8 cellular contexts compared by ENCODE assay signal in the genomic region with DNA sequence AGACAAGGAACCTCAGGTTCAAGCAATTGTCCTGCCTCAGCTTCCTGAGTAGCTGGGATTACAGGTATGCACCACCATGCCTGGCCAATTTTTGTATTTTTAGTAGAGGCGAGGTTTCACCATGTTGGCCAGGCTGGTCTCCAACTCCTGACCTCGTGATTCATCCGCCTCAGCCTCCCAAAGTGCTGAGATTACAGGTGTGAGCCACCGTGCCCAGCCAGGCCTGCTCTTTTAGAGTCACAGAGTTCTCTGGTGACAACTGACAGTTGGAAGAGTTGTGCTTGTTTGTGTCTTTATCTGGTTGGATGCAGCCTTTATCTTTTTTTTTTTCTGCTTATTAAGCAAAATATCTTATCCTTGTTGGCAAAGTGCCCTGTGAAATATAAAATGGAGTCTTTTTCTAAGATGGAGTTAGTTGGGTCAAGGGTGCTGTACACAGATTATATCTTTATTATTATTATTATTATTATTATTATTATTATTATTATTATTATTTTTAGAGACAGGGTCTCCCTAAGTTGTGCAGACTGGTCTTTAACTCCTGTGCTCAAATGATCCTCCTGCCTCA.
DNase-seq lines count a peak whose midpoint lies in the region; ATAC-seq, FAIRE-seq and TF ChIP-seq lines count a peak whose summit lies in the region.
"Not testable (repeated sequence)": the region's sequence is repeated elsewhere in the genome, so short reads cannot be mapped to it uniquely, and the experiment has no call there.

No MANE protein-coding gene starts in this region.

- peak overlapping the region; percentile 79 for H3K4ac ChIP-seq in IMR-90 (ENCODE audit: low read depth, low read length)
- not testable (repeated sequence) for H3K4ac ChIP-seq in H1 (replicated peaks; ENCODE audit: insufficient read length, low read depth, low read length)

- not testable (repeated sequence) for BruUV-seq in IMR-90 (replicated peaks; lab: Mats Ljungman, UMichigan); Panc1 (replicated peaks; lab: Mats Ljungman, UMichigan)

- ATAC-seq in IMR-90 (ENCODE audit: low read depth); Panc1; WTC11; natural killer cell; stimulated activated effector memory CD8-positive, alpha-beta T cell treated with anti-CD3 and anti-CD28 coated beads, Interleukin-12 subunit alpha, Interleukin-12 subunit beta, amount 100 ng/mL, for 72 hours: not testable (repeated sequence)

- not testable (repeated sequence) for TF ChIP-seq EP300 in H1 (IDR thresholded peaks at IDR 0.05; ENCODE audit: borderline replicate concordance in 1 of 2, low read depth in 2 of 2, low read length in 2 of 2)

- not testable (repeated sequence) for DNase-seq in IMR-90; Panc1 (ENCODE audit: low read depth, low spot score); WTC11 (ENCODE audit: low spot score); H1 (ENCODE audit: low read depth in 1 of 2, low spot score in 2 of 2); left ventricle myocardium inferior; natural killer cell; stimulated activated effector memory CD8-positive, alpha-beta T cell treated with anti-CD3 and anti-CD28 coated beads, Interleukin-12 subunit alpha, Interleukin-12 subunit beta, amount 100 ng/mL, for 72 hours (ENCODE audit: low spot score in 2 of 2)

- peak overlapping the region; percentile 53; the same call in 2 of the 3 replicates for H2BK15ac ChIP-seq in IMR-90 (ENCODE audit: low read depth, low read length)
- H2BK15ac ChIP-seq in H1 (ENCODE audit: low read length), result not testable (repeated sequence)

- H3K4me3 Mint-ChIP-seq in WTC11; natural killer cell; stimulated activated effector memory CD8-positive, alpha-beta T cell treated with anti-CD3 and anti-CD28 coated beads, Interleukin-12 subunit alpha, Interleukin-12 subunit beta, amount 100 ng/mL, for 72 hours: not testable (repeated sequence)

- peak overlapping the region; percentile 65; the same call in 1 of the 2 replicates for H4K5ac ChIP-seq in IMR-90 (ENCODE audit: low read depth, low read length)
- not testable (repeated sequence) for H4K5ac ChIP-seq in H1 (ENCODE audit: insufficient read length, low read depth, low read length)

- not testable (repeated sequence) for H3K4me3 ChIP-seq in BLaER1; IMR-90 (ENCODE audit: insufficient read depth, low read depth, low read length); Panc1 (ENCODE audit: low read depth in 2 of 2, low read length in 2 of 2); H1 (ENCODE audit: extremely low read depth in 1 of 4, insufficient read depth in 2 of 4, low read depth in 3 of 4, low read length in 4 of 4); left ventricle myocardium inferior

- peaks cover 13% of the 10 kb centered on the region for H3K9me1 ChIP-seq in IMR-90 (ENCODE audit: insufficient read depth, low read length)

- H2BK5ac ChIP-seq in IMR-90 (ENCODE audit: low read depth, low read length, poor library complexity, severe bottlenecking), result peak overlapping the region; percentile 6
- not testable (repeated sequence) for H2BK5ac ChIP-seq in H1 (ENCODE audit: low read depth, low read length)

- H4K91ac ChIP-seq in IMR-90 (ENCODE audit: insufficient read depth, low read depth, low read length), result peak overlapping the region; percentile 57
- not testable (repeated sequence) for H4K91ac ChIP-seq in H1 (replicated peaks; ENCODE audit: insufficient read length, low read length)

- dilution Hi-C loops in IMR-90 (cut with HindIII; ENCODE audit: low sequenced_read_pairs, unreplicated experiment), result loop anchor here (25.0 kb wide), 1 partner anchor 89 kb away; a partner anchor contains a TSS

- CTCF ChIA-PET in IMR-90 (lab: Yijun Ruan, JAX), result interaction anchor here (4.3 kb wide), 1 partner anchor 97 kb away, joined by 37 read pairs; no protein-coding TSS in a partner anchor
- CTCF ChIA-PET in Panc1 (lab: Charles Lee), result interaction anchor here (0.6 to 0.9 kb wide), 2 partner anchors 19 to 97 kb away, joined by 3 read pairs; no protein-coding TSS in a partner anchor
- CTCF ChIA-PET in WTC11 (lab: Charles Lee), result interaction anchor here (0.8 to 10.8 kb wide), 2 partner anchors 14 to 93 kb away, joined by 5 to 226 read pairs; no protein-coding TSS in a partner anchor
- CTCF ChIA-PET in H1 (lab: Charles Lee; ENCODE audit: partially characterized antibody), result interaction anchor here (0.6 to 5.5 kb wide), 12 partner anchors 8 to 123 kb away, joined by 3 to 94 read pairs (median 6); no protein-coding TSS in a partner anchor

- H4K20me1 ChIP-seq in BLaER1; IMR-90 (ENCODE audit: insufficient read depth, low read length); H1 (replicated peaks in 1 of 2; ENCODE audit: control insufficient read depth in 1 of 2, insufficient read depth in 2 of 2, low read length in 2 of 2): not testable (repeated sequence)

- POLR2A ChIA-PET in IMR-90 (lab: Charles Lee; ENCODE audit: unreplicated experiment), result not testable (repeated sequence)
- POLR2A ChIA-PET in Panc1 (lab: Charles Lee), result interaction anchor here (0.6 kb wide), 1 partner anchor 147 kb away, joined by 3 read pairs; no protein-coding TSS in a partner anchor
- POLR2A ChIA-PET in WTC11 (lab: Charles Lee), result interaction anchor here (0.7 to 0.9 kb wide), 2 partner anchors 89 to 96 kb away, joined by 3 to 4 read pairs; a partner anchor contains a TSS
- POLR2A ChIA-PET in H1 (lab: Charles Lee; ENCODE audit: partially characterized antibody), result interaction anchor here (1.3 to 16.3 kb wide), 4 partner anchors 11 to 99 kb away, joined by 3 to 607 read pairs (median 75); a partner anchor contains a TSS

- TF ChIP-seq CTCF in IMR-90 (conservative IDR thresholded peaks at IDR 0.05; ENCODE audit: low read depth, low read length); Panc1 (IDR thresholded peaks at IDR 0.05); WTC11 (IDR thresholded peaks at IDR 0.05); H1 (IDR thresholded peaks at IDR 0.05; ENCODE audit: control extremely low read depth in 1 of 3, insufficient read depth in 1 of 3, low read depth in 1 of 3, low read length in 3 of 3); left ventricle myocardium inferior (IDR thresholded peaks at IDR 0.05; ENCODE audit: borderline replicate concordance); natural killer cell (IDR thresholded peaks at IDR 0.05): not testable (repeated sequence)

- peak overlapping the region; percentile 72; the same call in 1 of the 2 replicates for H2BK20ac ChIP-seq in IMR-90 (ENCODE audit: low read depth, low read length)
- H2BK20ac ChIP-seq in H1 (ENCODE audit: low read length), result not testable (repeated sequence)

- H4K8ac ChIP-seq in IMR-90 (ENCODE audit: low read depth in 2 of 2, low read length in 2 of 2), result peak overlapping the region in 1 of 2 experiments; percentile 57; a peak in 2 of 4 replicates
- H4K8ac ChIP-seq in H1 (ENCODE audit: extremely low read depth, insufficient read depth, low read length), result not testable (repeated sequence)

- H3K79me2 ChIP-seq in H1 (ENCODE audit: control insufficient read depth in 1 of 2, insufficient read depth in 2 of 2, low read length in 2 of 2), result not testable (repeated sequence)

- H3K27me3 ChIP-seq in BLaER1; IMR-90 (ENCODE audit: control insufficient read depth, insufficient read depth, low read length); Panc1 (ENCODE audit: control insufficient read depth, insufficient read depth, low read length); H1 (replicated peaks in 1 of 4; ENCODE audit: control insufficient read depth in 3 of 4, extremely low read depth in 1 of 4, insufficient read depth in 3 of 4, low read length in 3 of 4); left ventricle myocardium inferior (ENCODE audit: low read depth): not testable (repeated sequence)

- H3K27ac Mint-ChIP-seq in WTC11 (peak overlapping the region; percentile 52), natural killer cell (peak overlapping the region; percentile 20 to 61)
- peak overlapping the region; percentile 35 for H3K27ac Mint-ChIP-seq in stimulated activated effector memory CD8-positive, alpha-beta T cell treated with anti-CD3 and anti-CD28 coated beads, Interleukin-12 subunit alpha, Interleukin-12 subunit beta, amount 100 ng/mL, for 72 hours

- intact Hi-C loops in IMR-90 (cut with micrococcal nuclease), result loop anchor here (1.0 kb wide), 1 partner anchor 88 kb away; a partner anchor contains a TSS
- intact Hi-C loops in Panc1 (cut with micrococcal nuclease; ENCODE audit: unreplicated experiment); natural killer cell (cut with micrococcal nuclease): not testable (repeated sequence)
- intact Hi-C loops in left ventricle myocardium inferior (cut with micrococcal nuclease), result loop anchor here (5.0 kb wide), 1 partner anchor 99 kb away; no protein-coding TSS in a partner anchor

- not testable (repeated sequence) for H3K9me3 ChIP-seq in BLaER1; IMR-90 (ENCODE audit: control insufficient read depth, insufficient read depth, low read length); Panc1 (ENCODE audit: control insufficient read depth, insufficient read depth, low read depth, low read length); H1 (ENCODE audit: insufficient read depth in 2 of 2, low read depth in 1 of 2, low read length in 1 of 2); left ventricle myocardium inferior (replicated peaks)

- H3K27me3 Mint-ChIP-seq in WTC11 (ENCODE audit: low read depth) (peaks cover 21% of the 10 kb centered on the region), natural killer cell (ENCODE audit: low read depth in 2 of 2) (peaks cover 9 to 15% of the 10 kb centered on the region in 2 donors)

- not testable (repeated sequence) for H3K23me2 ChIP-seq in H1 (ENCODE audit: low read depth, low read length)

- not testable (repeated sequence) for H3K9me3 Mint-ChIP-seq in WTC11; natural killer cell; stimulated activated effector memory CD8-positive, alpha-beta T cell treated with anti-CD3 and anti-CD28 coated beads, Interleukin-12 subunit alpha, Interleukin-12 subunit beta, amount 100 ng/mL, for 72 hours

- H3K4me1 Mint-ChIP-seq in WTC11, result peaks cover 79% of the 10 kb centered on the region
- H3K4me1 Mint-ChIP-seq in natural killer cell, result peaks cover 6 to 15% of the 10 kb centered on the region in 2 donors
- not testable (repeated sequence) for H3K4me1 Mint-ChIP-seq in stimulated activated effector memory CD8-positive, alpha-beta T cell treated with anti-CD3 and anti-CD28 coated beads, Interleukin-12 subunit alpha, Interleukin-12 subunit beta, amount 100 ng/mL, for 72 hours

- 80% methylated on average over 3 of the region's 4 CpGs; no CpG with 5 or more reads in 1 of the 2 experiments for WGBS in IMR-90 (ENCODE audit: extremely low coverage in 2 of 2, insufficient read length in 1 of 2), 2 experiments
- WGBS in H1 (ENCODE audit: extremely low coverage in 1 of 2, insufficient coverage in 1 of 2, insufficient read length in 1 of 2, insufficient replicate concordance in 2 of 2, low coverage in 1 of 2, low lambda C conversion rate in 2 of 2, missing lambda C conversion rate in 1 of 2), 2 experiments, result 93% methylated on average over 4 of the region's 4 CpGs; no CpG with 5 or more reads in 1 of the 2 experiments

- TF ChIP-seq POLR2A in IMR-90 (IDR thresholded peaks at IDR 0.05; ENCODE audit: low read depth, low read length); H1 (IDR thresholded peaks at IDR 0.05; ENCODE audit: control extremely low read depth in 1 of 2, low read depth in 2 of 2, low read length in 2 of 2): not testable (repeated sequence)

- H2AK5ac ChIP-seq in IMR-90 (ENCODE audit: low read depth, low read length) (peak overlapping the region; percentile 77; the same call in 1 of the 2 replicates), H1 (ENCODE audit: low read depth, low read length) (peak overlapping the region; percentile 61; the same call in 1 of the 2 replicates)

- not testable (repeated sequence) for H3K23ac ChIP-seq in IMR-90 (ENCODE audit: low read depth, low read length); H1 (ENCODE audit: insufficient read length)

- H3K36me3 Mint-ChIP-seq in WTC11, result peaks cover 12% of the 10 kb centered on the region
- H3K36me3 Mint-ChIP-seq in natural killer cell; stimulated activated effector memory CD8-positive, alpha-beta T cell treated with anti-CD3 and anti-CD28 coated beads, Interleukin-12 subunit alpha, Interleukin-12 subunit beta, amount 100 ng/mL, for 72 hours: not testable (repeated sequence)

- not testable (repeated sequence) for H3K56ac ChIP-seq in IMR-90 (ENCODE audit: extremely low read depth, insufficient read depth, low read length); H1 (replicated peaks; ENCODE audit: insufficient read length, low read depth, low read length)

- H3K4me1 ChIP-seq in BLaER1 (peaks cover 15% of the 10 kb centered on the region), IMR-90 (ENCODE audit: control insufficient read depth, insufficient read depth, low read length) (peaks cover 13% of the 10 kb centered on the region), Panc1 (ENCODE audit: control insufficient read depth, insufficient read depth, low read length) (peaks cover 36% of the 10 kb centered on the region), H1 (replicated peaks in 1 of 4; ENCODE audit: control insufficient read depth in 3 of 4, insufficient read depth in 4 of 4, low read length in 3 of 4) (peaks cover 24 to 46% (median 28%) of the 10 kb centered on the region in 4 experiments), left ventricle myocardium inferior (peaks cover 32% of the 10 kb centered on the region)

- not testable (repeated sequence) for H2BK12ac ChIP-seq in H1 (ENCODE audit: low read depth, low read length)

- in situ Hi-C loops in IMR-90 (cut with MboI; ENCODE audit: low sequenced_read_pairs), result loop anchor here (25.0 kb wide), 1 partner anchor 514 kb away; no protein-coding TSS in a partner anchor
- in situ Hi-C loops in Panc1 (cut with HindIII; ENCODE audit: low pct_unique_long_range_greater_than_20kb, low sequenced_read_pairs), result not testable (repeated sequence)

- H3K18ac ChIP-seq in IMR-90 (ENCODE audit: low read depth, low read length), result peak overlapping the region; percentile 76; the same call in 1 of the 2 replicates
- not testable (repeated sequence) for H3K18ac ChIP-seq in H1 (ENCODE audit: extremely low read depth, low read length)

- H2BK120ac ChIP-seq in IMR-90 (ENCODE audit: low read depth, low read length), result peak overlapping the region; percentile 53
- not testable (repeated sequence) for H2BK120ac ChIP-seq in H1 (replicated peaks; ENCODE audit: low read depth, low read length)

- not testable (repeated sequence) for H2AK9ac ChIP-seq in IMR-90 (replicated peaks; ENCODE audit: low read depth, low read length, poor library complexity)

- not testable (repeated sequence) for H3K9ac ChIP-seq in BLaER1; IMR-90 (ENCODE audit: low read depth, low read length); H1 (replicated peaks in 1 of 4; ENCODE audit: extremely low read depth in 1 of 4, low read depth in 3 of 4, low read length in 3 of 4)

- not testable (repeated sequence) for H2AFZ ChIP-seq in IMR-90 (replicated peaks; ENCODE audit: low read length, poor library complexity); H1 (ENCODE audit: low read length)

- FAIRE-seq in H1 (lab: Jason Lieb, UNC), result not testable (repeated sequence)

- not testable (repeated sequence) for H3K79me1 ChIP-seq in IMR-90 (ENCODE audit: low read depth in 1 of 2, low read length in 2 of 2); H1 (ENCODE audit: low read depth, low read length)

- not testable (repeated sequence) for TF ChIP-seq RAD21 in IMR-90 (IDR thresholded peaks at IDR 0.05; ENCODE audit: low read length); H1 (IDR thresholded peaks at IDR 0.05 in 1 of 2, conservative IDR thresholded peaks at IDR 0.05 in 1 of 2; ENCODE audit: low read depth in 2 of 2, low read length in 2 of 2)

- H3K27ac ChIP-seq in BLaER1, result 0 out of 2 replicates have a peak overlapping the region, but pooled peaks have one; percentile 37
- peak overlapping the region; percentile 56 for H3K27ac ChIP-seq in IMR-90 (ENCODE audit: insufficient read depth, low read length)
- H3K27ac ChIP-seq in Panc1 (ENCODE audit: low read length), result peak overlapping the region; percentile 71
- H3K27ac ChIP-seq in H1 (ENCODE audit: low read depth, low read length), result not testable (repeated sequence)
- peak overlapping the region; percentile 80 for H3K27ac ChIP-seq in left ventricle myocardium inferior (replicated peaks)

- H3K4me2 ChIP-seq in BLaER1, result peak overlapping the region; percentile 39
- not testable (repeated sequence) for H3K4me2 ChIP-seq in IMR-90 (ENCODE audit: low read depth, low read length); H1 (ENCODE audit: insufficient read depth in 1 of 2, low read depth in 2 of 2, low read length in 2 of 2)

- H3K36me3 ChIP-seq in BLaER1; IMR-90 (ENCODE audit: control insufficient read depth, insufficient read depth, low read length); Panc1 (ENCODE audit: control insufficient read depth, insufficient read depth, low read length); H1 (ENCODE audit: control insufficient read depth in 2 of 4, insufficient read depth in 4 of 4, low read length in 3 of 4); left ventricle myocardium inferior: not testable (repeated sequence)

- peak overlapping the region; percentile 80; the same call in 1 of the 2 replicates for H3K14ac ChIP-seq in IMR-90 (replicated peaks; ENCODE audit: low read depth, low read length)
- H3K14ac ChIP-seq in H1 (ENCODE audit: insufficient read length), result not testable (repeated sequence)
